In the genomic region with DNA sequence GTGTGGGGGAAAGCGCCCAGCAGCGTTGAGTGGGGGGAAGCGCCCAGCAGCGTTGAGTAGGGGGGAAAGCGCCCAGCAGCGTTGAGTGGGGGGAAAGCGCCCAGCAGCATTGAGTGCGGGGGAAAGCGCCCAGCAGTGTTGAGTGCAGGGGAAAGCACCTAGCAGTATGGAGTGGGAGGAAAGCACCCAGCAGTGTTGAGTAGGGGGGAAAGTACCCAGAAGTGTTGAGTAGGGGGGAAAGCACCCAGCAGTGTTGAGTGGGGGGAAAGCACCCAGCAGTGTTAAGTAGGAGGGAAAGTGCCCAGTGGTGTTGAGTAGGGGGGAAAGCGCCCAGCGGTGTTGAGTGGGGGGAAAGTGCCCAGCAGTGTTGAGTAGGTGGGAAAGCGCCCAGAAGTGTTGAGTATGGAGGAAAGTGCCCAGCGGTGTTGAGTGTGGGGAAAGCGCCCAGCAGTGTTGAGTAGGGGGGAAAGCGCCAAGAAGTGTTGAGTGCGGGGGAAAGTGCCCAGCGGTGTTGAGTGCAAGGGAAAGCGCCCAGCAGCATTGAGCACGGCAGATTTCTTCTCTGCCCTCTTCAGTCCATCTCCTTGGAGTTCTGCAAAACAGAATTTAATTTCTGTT, we compare ENCODE assay signal across 21 cellular contexts.
A peak's percentile ranks its signal among the peaks of the same experiment; 100 is the strongest.
DNase-seq lines count a peak whose midpoint lies in the region; ATAC-seq and TF ChIP-seq lines count a peak whose summit lies in the region.
"Had no signal": no experiment of that assay in that cellular context is flagged by ENCODE, and none has a peak within 500 bp of the region (broad histone marks: within the 10 kb centered on the region; RNA-seq: fewer than 3 reads in every experiment).

No MANE protein-coding gene starts in this region.

- CTCF ChIA-PET in GM10248 (lab: Yijun Ruan, JAX) = no interaction called here

- peaks cover 83% of the 10 kb centered on the region for H3K36me3 Mint-ChIP-seq in endothelial cell (ENCODE audit: low read depth, unreplicated experiment)

- peak overlapping the region; percentile 65 for H3K4me3 Mint-ChIP-seq in endothelial cell (ENCODE audit: unreplicated experiment)
- H3K4me3 Mint-ChIP-seq: activated naive CD8-positive, alpha-beta T cell; HFFc6 had no signal

- H3K27me3 Mint-ChIP-seq in endothelial cell (ENCODE audit: unreplicated experiment) = peaks cover 23% of the 10 kb centered on the region
- H3K27me3 Mint-ChIP-seq: activated naive CD8-positive, alpha-beta T cell had no signal

- H3K9me3 Mint-ChIP-seq in endothelial cell (ENCODE audit: unreplicated experiment) = no peaks in the 10 kb centered on the region

- H3K4me1 Mint-ChIP-seq in endothelial cell (ENCODE audit: unreplicated experiment) = peaks cover 38% of the 10 kb centered on the region

- TF ChIP-seq CTCF in GM10248 (IDR thresholded peaks at IDR 0.05; ENCODE audit: control extremely low read depth, extremely low read depth, low read depth, missing control alignments) = no peak
- TF ChIP-seq CTCF in endothelial cell (IDR thresholded peaks at IDR 0.05; ENCODE audit: unreplicated experiment) = no peak

- ATAC-seq in GM18907 (IDR thresholded peaks at IDR 0.05; ENCODE audit: unreplicated experiment) (peak; percentile 43), HG02885 (IDR thresholded peaks at IDR 0.05; ENCODE audit: poor library complexity, unreplicated experiment) (peak; percentile 56), GM19467 (IDR thresholded peaks at IDR 0.05; ENCODE audit: unreplicated experiment) (no peak), GM19455 (IDR thresholded peaks at IDR 0.05; ENCODE audit: unreplicated experiment) (no peak)
- ATAC-seq: body of pancreas, Panc1 had no signal

- H3K27ac Mint-ChIP-seq in endothelial cell (ENCODE audit: unreplicated experiment) = no peak overlapping the region
- H3K27ac Mint-ChIP-seq: activated naive CD8-positive, alpha-beta T cell; HFFc6 had no signal

- DNase-seq in GM10248 (ENCODE audit: extremely low spot score) (peak; percentile 64), endothelial cell (ENCODE audit: low spot score) (no peak), COR-L47 (lab: John Stamatoyannopoulos, UW) (no peak), mesenteric fat pad (ENCODE audit: low spot score) (no peak)
- DNase-seq: activated T-cell treated with anti-CD3 and anti-CD28 coated beads, Interleukin-2, amount 50 U/mL, for 48 hours; body of pancreas; colonic mucosa; HFFc6; IMR-90; NCI-H1436; NCI-H82; nucleus accumbens; retina; spleen; T-helper 2 cell had no signal

- POLR2A ChIA-PET in GM10248 (lab: Yijun Ruan, JAX) = no interaction called here

Comparison
In these comparisons a context has a peak if more than half of its experiments do, and no peak if none do; other contexts are left out.
1. ATAC-seq: peak in GM18907 (single experiment) and HG02885 (single experiment); none in GM19467 (single experiment) and GM19455 (single experiment).